1 cellular context compared by ENCODE assay signal in the genomic region with DNA sequence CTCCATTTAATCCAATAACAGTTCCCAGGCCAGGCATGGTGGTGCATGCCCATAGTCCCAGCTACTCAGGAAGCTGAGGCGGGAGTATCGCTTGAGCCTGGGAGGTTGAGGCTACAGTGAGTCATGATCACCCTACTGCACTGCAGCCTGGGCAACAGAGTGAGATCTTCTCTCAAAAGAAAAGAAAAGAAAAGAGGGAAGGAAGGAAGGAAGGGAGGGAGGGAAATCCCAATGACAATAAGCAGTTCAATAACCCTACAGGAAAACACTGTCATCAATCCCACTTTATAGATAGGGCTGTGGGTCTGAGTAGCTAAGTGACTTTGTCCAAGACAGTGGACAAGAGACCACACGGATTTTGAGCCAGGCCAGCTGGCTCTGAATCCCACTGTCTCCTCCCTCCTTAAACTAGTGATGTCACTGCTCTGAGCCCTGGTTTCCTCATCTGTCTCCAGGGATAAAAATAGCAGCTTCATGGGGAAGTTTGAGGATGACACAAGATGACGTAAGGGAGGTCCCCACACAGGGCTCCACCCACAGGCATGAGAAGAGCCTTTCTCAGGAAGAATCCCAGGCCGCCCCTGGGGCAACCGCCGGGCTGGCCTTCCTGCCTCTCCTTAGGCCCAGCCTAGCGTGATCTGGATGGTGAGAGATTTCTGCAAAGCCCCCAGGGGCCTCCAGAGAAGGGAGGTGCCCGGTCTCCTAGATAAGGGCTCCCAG.
TF ChIP-seq lines count a peak whose summit lies in the region.

No MANE protein-coding gene starts in this region.

TF ChIP-seq in K562, 482 proteins besides CTCF, POLR2A, EP300 and RAD21 (continued from another document and continues in another):
- TF ChIP-seq, protein P1, sequence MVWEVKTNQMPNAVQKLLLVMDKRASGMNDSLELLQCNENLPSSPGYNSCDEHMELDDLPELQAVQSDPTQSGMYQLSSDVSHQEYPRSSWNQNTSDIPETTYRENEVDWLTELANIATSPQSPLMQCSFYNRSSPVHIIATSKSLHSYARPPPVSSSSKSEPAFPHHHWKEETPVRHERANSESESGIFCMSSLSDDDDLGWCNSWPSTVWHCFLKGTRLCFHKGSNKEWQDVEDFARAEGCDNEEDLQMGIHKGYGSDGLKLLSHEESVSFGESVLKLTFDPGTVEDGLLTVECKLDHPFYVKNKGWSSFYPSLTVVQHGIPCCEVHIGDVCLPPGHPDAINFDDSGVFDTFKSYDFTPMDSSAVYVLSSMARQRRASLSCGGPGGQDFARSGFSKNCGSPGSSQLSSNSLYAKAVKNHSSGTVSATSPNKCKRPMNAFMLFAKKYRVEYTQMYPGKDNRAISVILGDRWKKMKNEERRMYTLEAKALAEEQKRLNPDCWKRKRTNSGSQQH (CRISPR knock-in tag; IDR thresholded peaks at IDR 0.05), result no peak
- no peak for TF ChIP-seq KAT8 (IDR thresholded peaks at IDR 0.05; ENCODE audit: low read depth)
- TF ChIP-seq, protein P2, sequence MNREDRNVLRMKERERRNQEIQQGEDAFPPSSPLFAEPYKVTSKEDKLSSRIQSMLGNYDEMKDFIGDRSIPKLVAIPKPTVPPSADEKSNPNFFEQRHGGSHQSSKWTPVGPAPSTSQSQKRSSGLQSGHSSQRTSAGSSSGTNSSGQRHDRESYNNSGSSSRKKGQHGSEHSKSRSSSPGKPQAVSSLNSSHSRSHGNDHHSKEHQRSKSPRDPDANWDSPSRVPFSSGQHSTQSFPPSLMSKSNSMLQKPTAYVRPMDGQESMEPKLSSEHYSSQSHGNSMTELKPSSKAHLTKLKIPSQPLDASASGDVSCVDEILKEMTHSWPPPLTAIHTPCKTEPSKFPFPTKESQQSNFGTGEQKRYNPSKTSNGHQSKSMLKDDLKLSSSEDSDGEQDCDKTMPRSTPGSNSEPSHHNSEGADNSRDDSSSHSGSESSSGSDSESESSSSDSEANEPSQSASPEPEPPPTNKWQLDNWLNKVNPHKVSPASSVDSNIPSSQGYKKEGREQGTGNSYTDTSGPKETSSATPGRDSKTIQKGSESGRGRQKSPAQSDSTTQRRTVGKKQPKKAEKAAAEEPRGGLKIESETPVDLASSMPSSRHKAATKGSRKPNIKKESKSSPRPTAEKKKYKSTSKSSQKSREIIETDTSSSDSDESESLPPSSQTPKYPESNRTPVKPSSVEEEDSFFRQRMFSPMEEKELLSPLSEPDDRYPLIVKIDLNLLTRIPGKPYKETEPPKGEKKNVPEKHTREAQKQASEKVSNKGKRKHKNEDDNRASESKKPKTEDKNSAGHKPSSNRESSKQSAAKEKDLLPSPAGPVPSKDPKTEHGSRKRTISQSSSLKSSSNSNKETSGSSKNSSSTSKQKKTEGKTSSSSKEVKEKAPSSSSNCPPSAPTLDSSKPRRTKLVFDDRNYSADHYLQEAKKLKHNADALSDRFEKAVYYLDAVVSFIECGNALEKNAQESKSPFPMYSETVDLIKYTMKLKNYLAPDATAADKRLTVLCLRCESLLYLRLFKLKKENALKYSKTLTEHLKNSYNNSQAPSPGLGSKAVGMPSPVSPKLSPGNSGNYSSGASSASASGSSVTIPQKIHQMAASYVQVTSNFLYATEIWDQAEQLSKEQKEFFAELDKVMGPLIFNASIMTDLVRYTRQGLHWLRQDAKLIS (CRISPR knock-in tag; IDR thresholded peaks at IDR 0.05), result 0 out of 2 replicates have a peak, but pooled peaks have one; percentile 37
- TF ChIP-seq STAT5A (IDR thresholded peaks at IDR 0.05; ENCODE audit: borderline replicate concordance, low read length), result no peak
- TF ChIP-seq ESRRB (CRISPR knock-in tag; IDR thresholded peaks at IDR 0.05; ENCODE audit: borderline replicate concordance), result no peak
- no peak for TF ChIP-seq ZNF124 (CRISPR knock-in tag; IDR thresholded peaks at IDR 0.05)
- TF ChIP-seq NR2C1 (IDR thresholded peaks at IDR 0.05), result no peak
- 0 out of 2 replicates have a peak, but pooled peaks have one; percentile 1 for TF ChIP-seq NR2C1 (tag; IDR thresholded peaks at IDR 0.05)
- TF ChIP-seq SAFB (IDR thresholded peaks at IDR 0.05; ENCODE audit: borderline replicate concordance, low read depth, low read length), result no peak
- TF ChIP-seq, protein P3, sequence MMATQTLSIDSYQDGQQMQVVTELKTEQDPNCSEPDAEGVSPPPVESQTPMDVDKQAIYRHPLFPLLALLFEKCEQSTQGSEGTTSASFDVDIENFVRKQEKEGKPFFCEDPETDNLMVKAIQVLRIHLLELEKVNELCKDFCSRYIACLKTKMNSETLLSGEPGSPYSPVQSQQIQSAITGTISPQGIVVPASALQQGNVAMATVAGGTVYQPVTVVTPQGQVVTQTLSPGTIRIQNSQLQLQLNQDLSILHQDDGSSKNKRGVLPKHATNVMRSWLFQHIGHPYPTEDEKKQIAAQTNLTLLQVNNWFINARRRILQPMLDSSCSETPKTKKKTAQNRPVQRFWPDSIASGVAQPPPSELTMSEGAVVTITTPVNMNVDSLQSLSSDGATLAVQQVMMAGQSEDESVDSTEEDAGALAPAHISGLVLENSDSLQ (IDR thresholded peaks at IDR 0.05), result peak; percentile 27; the same call in 1 of the 2 replicates
- TF ChIP-seq, protein P4, sequence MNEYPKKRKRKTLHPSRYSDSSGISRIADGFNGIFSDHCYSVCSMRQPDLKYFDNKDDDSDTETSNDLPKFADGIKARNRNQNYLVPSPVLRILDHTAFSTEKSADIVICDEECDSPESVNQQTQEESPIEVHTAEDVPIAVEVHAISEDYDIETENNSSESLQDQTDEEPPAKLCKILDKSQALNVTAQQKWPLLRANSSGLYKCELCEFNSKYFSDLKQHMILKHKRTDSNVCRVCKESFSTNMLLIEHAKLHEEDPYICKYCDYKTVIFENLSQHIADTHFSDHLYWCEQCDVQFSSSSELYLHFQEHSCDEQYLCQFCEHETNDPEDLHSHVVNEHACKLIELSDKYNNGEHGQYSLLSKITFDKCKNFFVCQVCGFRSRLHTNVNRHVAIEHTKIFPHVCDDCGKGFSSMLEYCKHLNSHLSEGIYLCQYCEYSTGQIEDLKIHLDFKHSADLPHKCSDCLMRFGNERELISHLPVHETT (CRISPR knock-in tag; conservative IDR thresholded peaks at IDR 0.05 in 1 of 2, IDR thresholded peaks at IDR 0.05 in 1 of 2), result no peak
- TF ChIP-seq, protein P5, sequence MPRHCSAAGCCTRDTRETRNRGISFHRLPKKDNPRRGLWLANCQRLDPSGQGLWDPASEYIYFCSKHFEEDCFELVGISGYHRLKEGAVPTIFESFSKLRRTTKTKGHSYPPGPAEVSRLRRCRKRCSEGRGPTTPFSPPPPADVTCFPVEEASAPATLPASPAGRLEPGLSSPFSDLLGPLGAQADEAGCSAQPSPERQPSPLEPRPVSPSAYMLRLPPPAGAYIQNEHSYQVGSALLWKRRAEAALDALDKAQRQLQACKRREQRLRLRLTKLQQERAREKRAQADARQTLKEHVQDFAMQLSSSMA (CRISPR knock-in tag; IDR thresholded peaks at IDR 0.05), result no peak
- TF ChIP-seq GABPB2 (CRISPR knock-in tag; conservative IDR thresholded peaks at IDR 0.05), result no peak
- peak; percentile 95 for TF ChIP-seq CREB1 (IDR thresholded peaks at IDR 0.05)
- peak; percentile 95 for TF ChIP-seq CREB1 (CRISPR knock-in tag; IDR thresholded peaks at IDR 0.05)
- TF ChIP-seq FOXA3 (CRISPR knock-in tag; conservative IDR thresholded peaks at IDR 0.05 in 1 of 2, IDR thresholded peaks at IDR 0.05 in 1 of 2), result no peak; a peak in 1 of 4 replicates
- TF ChIP-seq, protein P6, sequence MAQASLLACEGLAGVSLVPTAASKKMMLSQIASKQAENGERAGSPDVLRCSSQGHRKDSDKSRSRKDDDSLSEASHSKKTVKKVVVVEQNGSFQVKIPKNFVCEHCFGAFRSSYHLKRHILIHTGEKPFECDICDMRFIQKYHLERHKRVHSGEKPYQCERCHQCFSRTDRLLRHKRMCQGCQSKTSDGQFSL (CRISPR knock-in tag; IDR thresholded peaks at IDR 0.05), result no peak
- TF ChIP-seq, protein P6 (tag; IDR thresholded peaks at IDR 0.05), result no peak
- TF ChIP-seq RBM14 (IDR thresholded peaks at IDR 0.05; ENCODE audit: borderline replicate concordance, insufficient read depth, low read depth, low read length), result no peak
- no peak for TF ChIP-seq IFI16 (CRISPR knock-in tag; IDR thresholded peaks at IDR 0.05)
- TF ChIP-seq, protein P7, sequence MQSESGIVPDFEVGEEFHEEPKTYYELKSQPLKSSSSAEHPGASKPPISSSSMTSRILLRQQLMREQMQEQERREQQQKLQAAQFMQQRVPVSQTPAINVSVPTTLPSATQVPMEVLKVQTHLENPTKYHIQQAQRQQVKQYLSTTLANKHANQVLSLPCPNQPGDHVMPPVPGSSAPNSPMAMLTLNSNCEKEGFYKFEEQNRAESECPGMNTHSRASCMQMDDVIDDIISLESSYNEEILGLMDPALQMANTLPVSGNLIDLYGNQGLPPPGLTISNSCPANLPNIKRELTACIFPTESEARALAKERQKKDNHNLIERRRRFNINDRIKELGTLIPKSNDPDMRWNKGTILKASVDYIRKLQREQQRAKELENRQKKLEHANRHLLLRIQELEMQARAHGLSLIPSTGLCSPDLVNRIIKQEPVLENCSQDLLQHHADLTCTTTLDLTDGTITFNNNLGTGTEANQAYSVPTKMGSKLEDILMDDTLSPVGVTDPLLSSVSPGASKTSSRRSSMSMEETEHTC (IDR thresholded peaks at IDR 0.05), result no peak
- TF ChIP-seq, protein P8, sequence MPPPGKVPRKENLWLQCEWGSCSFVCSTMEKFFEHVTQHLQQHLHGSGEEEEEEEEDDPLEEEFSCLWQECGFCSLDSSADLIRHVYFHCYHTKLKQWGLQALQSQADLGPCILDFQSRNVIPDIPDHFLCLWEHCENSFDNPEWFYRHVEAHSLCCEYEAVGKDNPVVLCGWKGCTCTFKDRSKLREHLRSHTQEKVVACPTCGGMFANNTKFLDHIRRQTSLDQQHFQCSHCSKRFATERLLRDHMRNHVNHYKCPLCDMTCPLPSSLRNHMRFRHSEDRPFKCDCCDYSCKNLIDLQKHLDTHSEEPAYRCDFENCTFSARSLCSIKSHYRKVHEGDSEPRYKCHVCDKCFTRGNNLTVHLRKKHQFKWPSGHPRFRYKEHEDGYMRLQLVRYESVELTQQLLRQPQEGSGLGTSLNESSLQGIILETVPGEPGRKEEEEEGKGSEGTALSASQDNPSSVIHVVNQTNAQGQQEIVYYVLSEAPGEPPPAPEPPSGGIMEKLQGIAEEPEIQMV (tag; conservative IDR thresholded peaks at IDR 0.05; ENCODE audit: low read depth), result peak; percentile 27; the same call in 1 of the 2 replicates
- TF ChIP-seq ZFX (CRISPR knock-in tag; IDR thresholded peaks at IDR 0.05), result peak; percentile 76
- TF ChIP-seq GABPA (tag; conservative IDR thresholded peaks at IDR 0.05; ENCODE audit: low read depth), result peak; percentile 56
- peak; percentile 74; the same call in 1 of the 2 replicates for TF ChIP-seq ZNF766 (CRISPR knock-in tag; conservative IDR thresholded peaks at IDR 0.05)
- TF ChIP-seq, protein P9, sequence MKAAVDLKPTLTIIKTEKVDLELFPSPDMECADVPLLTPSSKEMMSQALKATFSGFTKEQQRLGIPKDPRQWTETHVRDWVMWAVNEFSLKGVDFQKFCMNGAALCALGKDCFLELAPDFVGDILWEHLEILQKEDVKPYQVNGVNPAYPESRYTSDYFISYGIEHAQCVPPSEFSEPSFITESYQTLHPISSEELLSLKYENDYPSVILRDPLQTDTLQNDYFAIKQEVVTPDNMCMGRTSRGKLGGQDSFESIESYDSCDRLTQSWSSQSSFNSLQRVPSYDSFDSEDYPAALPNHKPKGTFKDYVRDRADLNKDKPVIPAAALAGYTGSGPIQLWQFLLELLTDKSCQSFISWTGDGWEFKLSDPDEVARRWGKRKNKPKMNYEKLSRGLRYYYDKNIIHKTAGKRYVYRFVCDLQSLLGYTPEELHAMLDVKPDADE (conservative IDR thresholded peaks at IDR 0.05; ENCODE audit: control insufficient read depth, low read depth, low read length), result no peak
- TF ChIP-seq PURB (CRISPR knock-in tag; IDR thresholded peaks at IDR 0.05; ENCODE audit: low read depth), result no peak
- TF ChIP-seq CEBPG (CRISPR knock-in tag; IDR thresholded peaks at IDR 0.05), result peak; percentile 72; the same call in 1 of the 2 replicates
- TF ChIP-seq CEBPG (tag; conservative IDR thresholded peaks at IDR 0.05 in 1 of 2, IDR thresholded peaks at IDR 0.05 in 1 of 2), result peak; percentile 78 to 95
- TF ChIP-seq, protein P10, sequence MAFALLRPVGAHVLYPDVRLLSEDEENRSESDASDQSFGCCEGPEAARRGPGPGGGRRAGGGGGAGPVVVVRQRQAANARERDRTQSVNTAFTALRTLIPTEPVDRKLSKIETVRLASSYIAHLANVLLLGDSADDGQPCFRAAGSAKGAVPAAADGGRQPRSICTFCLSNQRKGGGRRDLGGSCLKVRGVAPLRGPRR (CRISPR knock-in tag; IDR thresholded peaks at IDR 0.05), result no peak
- TF ChIP-seq, protein P11, sequence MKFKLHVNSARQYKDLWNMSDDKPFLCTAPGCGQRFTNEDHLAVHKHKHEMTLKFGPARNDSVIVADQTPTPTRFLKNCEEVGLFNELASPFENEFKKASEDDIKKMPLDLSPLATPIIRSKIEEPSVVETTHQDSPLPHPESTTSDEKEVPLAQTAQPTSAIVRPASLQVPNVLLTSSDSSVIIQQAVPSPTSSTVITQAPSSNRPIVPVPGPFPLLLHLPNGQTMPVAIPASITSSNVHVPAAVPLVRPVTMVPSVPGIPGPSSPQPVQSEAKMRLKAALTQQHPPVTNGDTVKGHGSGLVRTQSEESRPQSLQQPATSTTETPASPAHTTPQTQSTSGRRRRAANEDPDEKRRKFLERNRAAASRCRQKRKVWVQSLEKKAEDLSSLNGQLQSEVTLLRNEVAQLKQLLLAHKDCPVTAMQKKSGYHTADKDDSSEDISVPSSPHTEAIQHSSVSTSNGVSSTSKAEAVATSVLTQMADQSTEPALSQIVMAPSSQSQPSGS (CRISPR knock-in tag; IDR thresholded peaks at IDR 0.05), result peak; percentile 57; the same call in 1 of the 2 replicates
- TF ChIP-seq RAD51 (IDR thresholded peaks at IDR 0.05; ENCODE audit: borderline replicate concordance, low read depth), result no peak
- TF ChIP-seq STAT5B (CRISPR knock-in tag; IDR thresholded peaks at IDR 0.05), result no peak
- no peak for TF ChIP-seq ZC3H11A (IDR thresholded peaks at IDR 0.05; ENCODE audit: low read depth, low read length)
- no peak for TF ChIP-seq PHF21A (IDR thresholded peaks at IDR 0.05; ENCODE audit: borderline replicate concordance, low read depth)
- TF ChIP-seq ZNF431 (CRISPR knock-in tag; IDR thresholded peaks at IDR 0.05), result no peak
- no peak; the same call in 1 of the 2 replicates for TF ChIP-seq SUPT5H (IDR thresholded peaks at IDR 0.05)
